Comparison of ENCODE assay signal across 15 cellular contexts in the genomic region with DNA sequence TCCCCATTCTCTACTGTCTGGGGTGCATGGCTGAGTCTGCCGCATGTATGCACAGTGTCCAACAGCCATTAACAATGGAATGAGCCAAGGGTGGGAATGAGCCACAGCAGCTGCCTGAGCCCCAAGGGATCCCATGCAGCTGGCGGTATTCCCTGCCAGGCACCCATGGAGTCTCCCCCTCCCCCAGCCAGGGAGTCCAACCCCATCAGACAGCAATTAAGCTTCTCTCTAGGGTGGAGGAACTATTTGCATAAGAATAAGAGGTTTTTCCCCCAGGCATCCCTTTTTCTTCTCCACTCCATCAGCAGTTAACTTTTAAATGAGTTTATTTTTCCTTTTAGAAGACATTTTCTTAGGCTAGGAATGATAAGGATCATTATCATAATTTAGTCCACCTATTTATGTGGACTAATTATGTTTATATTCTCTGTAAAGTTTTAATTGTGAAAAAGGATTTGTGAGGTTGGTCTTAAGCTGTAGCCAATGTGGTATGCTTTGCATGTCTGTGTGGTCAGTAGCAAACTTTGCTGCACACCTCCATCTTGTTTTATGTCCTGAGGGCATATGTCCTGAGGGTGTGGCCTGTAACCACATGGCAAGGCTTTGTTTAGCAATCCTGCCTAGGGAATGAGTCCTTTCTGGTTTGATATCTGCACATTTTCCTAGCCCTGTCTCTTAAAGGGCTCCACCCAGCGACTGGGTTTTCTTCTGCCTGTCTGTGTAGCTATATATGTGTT.
"Had no signal": no experiment of that assay in that cellular context is flagged by ENCODE, and none has a peak within 500 bp of the region (broad histone marks: within the 10 kb centered on the region; RNA-seq: fewer than 3 reads in every experiment).

No MANE protein-coding gene starts in this region.

- H2AFZ ChIP-seq: parathyroid adenoma had no signal

- H3K79me2 ChIP-seq: parathyroid adenoma had no signal

- H3K36me3 ChIP-seq: ascending aorta, cardiac muscle cell, colonic mucosa, heart left ventricle, thoracic aorta had no signal

- H3K27ac ChIP-seq: ascending aorta, cardiac muscle cell, heart left ventricle, parathyroid adenoma, thoracic aorta had no signal

- DNase-seq: activated CD4-positive, alpha-beta T cell treated with anti-CD3 and anti-CD28 coated beads for 48 hours; activated CD8-positive, alpha-beta T cell treated with anti-CD3 and anti-CD28 coated beads, Interleukin-2, amount 10 ng/mL, durations not matched to agents 7 days and 5 days; activated naive CD4-positive, alpha-beta T cell treated with Interleukin-2 at 50 U/mL for 16 hours; activated naive CD8-positive, alpha-beta T cell treated with anti-CD3 and anti-CD28 coated beads, Interleukin-2, amount 50 U/mL, for 24 hours; colonic mucosa; effector memory CD4-positive, alpha-beta T cell; heart left ventricle; left ventricle myocardium superior; stimulated activated CD4-positive, alpha-beta T cell treated with anti-CD3 and anti-CD28 coated beads, Interleukin-2, amount 100 ng/mL, for 48 hours; stimulated activated naive CD8-positive, alpha-beta T cell treated with anti-CD3 and anti-CD28 coated beads, Interleukin-15, Interleukin-2, amounts not matched to agents 100 U/mL and 50 U/mL, for 24 hours had no signal

- H3K27me3 ChIP-seq: ascending aorta, cardiac muscle cell, colonic mucosa, heart left ventricle had no signal

- H3K4me3 ChIP-seq: ascending aorta, cardiac muscle cell, colonic mucosa, heart left ventricle, thoracic aorta had no signal

- H3K4me1 ChIP-seq: ascending aorta, colonic mucosa, parathyroid adenoma had no signal

- H3K9ac ChIP-seq: parathyroid adenoma had no signal

- ATAC-seq: activated CD8-positive, alpha-beta T cell treated with anti-CD3 and anti-CD28 coated beads, Interleukin-2, amount 10 ng/mL, durations not matched to agents 7 days and 5 days; activated naive CD8-positive, alpha-beta T cell treated with anti-CD3 and anti-CD28 coated beads, Interleukin-2, amount 50 U/mL, for 24 hours; heart left ventricle; left ventricle myocardium superior; stimulated activated naive CD8-positive, alpha-beta T cell treated with anti-CD3 and anti-CD28 coated beads, Interleukin-15, Interleukin-2, amounts not matched to agents 100 U/mL and 50 U/mL, for 24 hours; WTC11 had no signal
